Comparison of ENCODE assay signal across 8 cellular contexts in the genomic region with DNA sequence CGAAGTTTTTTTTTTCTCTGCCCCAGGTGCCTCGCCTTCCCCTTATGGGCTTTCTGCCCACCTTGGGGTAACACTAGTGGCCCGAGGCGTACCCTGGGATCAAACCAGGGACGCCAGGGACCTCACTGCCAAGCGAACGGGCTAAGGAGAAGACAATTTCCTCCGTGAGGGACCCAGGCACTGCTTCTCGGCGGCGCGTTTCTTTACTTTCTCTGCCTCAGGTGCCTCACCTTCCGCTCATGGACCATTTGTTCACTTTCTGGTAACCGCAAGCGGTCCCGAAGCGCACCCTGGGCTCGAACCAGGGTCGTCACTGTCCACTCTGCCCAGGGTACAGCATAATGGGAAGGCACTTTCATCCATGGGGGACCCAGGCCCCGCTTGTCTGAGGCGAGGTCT.
A peak's percentile ranks its signal among the peaks of the same experiment; 100 is the strongest.
DNase-seq lines count a peak whose midpoint lies in the region; ATAC-seq and TF ChIP-seq lines count a peak whose summit lies in the region.
"Not testable (repeated sequence)": the region's sequence is repeated elsewhere in the genome, so short reads cannot be mapped to it uniquely, and the experiment has no call there.

No MANE protein-coding gene starts in this region.

- not testable (repeated sequence) for H3K79me2 ChIP-seq in KMS-11 (ENCODE audit: insufficient read depth, low read depth)

- DNase-seq in CD4-positive, alpha-beta T cell; T-helper 2 cell treated with Interferon-gamma antibody and Interleukin-4, amounts not matched to agents 5 μg/mL and 100 μg/mL, for 36 hours (ENCODE audit: low spot score); activated naive CD8-positive, alpha-beta T cell treated with anti-CD3 and anti-CD28 coated beads for 36 hours; natural killer cell treated with Interleukin-12 subunit alpha and Interleukin-12 subunit beta and Interleukin-15 and Interleukin-18, amount 100 ng/mL, for 72 hours (ENCODE audit: low spot score); stomach: not testable (repeated sequence)
- peak; percentile 35 for DNase-seq in activated T-cell treated with anti-CD3 and anti-CD28 coated beads, Interleukin-2, amount 50 U/mL, for 24 hours
- peak; percentile 31 for DNase-seq in cardiac septum (ENCODE audit: low spot score)

- not testable (repeated sequence) for TF ChIP-seq CTCF in CD4-positive, alpha-beta T cell (IDR thresholded peaks at IDR 0.05); KMS-11 (conservative IDR thresholded peaks at IDR 0.05; ENCODE audit: low read depth, low read length); stomach (IDR thresholded peaks at IDR 0.05)

- H3K4me3 ChIP-seq in KMS-11 (IDR thresholded peaks at IDR 0.05; ENCODE audit: insufficient read depth, low read depth, low read length), result not testable (repeated sequence)
- H3K4me3 ChIP-seq in stomach, result peak overlapping the region in 1 of 4 donors; percentile 68

- H3K4me1 Mint-ChIP-seq in CD4-positive, alpha-beta T cell (ENCODE audit: low read depth); T-helper 2 cell treated with Interferon-gamma antibody and Interleukin-4, amounts not matched to agents 5 μg/mL and 100 μg/mL, for 36 hours (ENCODE audit: low read depth); activated T-cell treated with anti-CD3 and anti-CD28 coated beads, Interleukin-2, amount 50 U/mL, for 24 hours (ENCODE audit: low read depth); activated naive CD8-positive, alpha-beta T cell treated with anti-CD3 and anti-CD28 coated beads for 36 hours; natural killer cell treated with Interleukin-12 subunit alpha and Interleukin-12 subunit beta and Interleukin-15 and Interleukin-18, amount 100 ng/mL, for 72 hours (ENCODE audit: low read depth in 2 of 2): not testable (repeated sequence)

- not testable (repeated sequence) for H3K4me1 ChIP-seq in KMS-11 (ENCODE audit: low read depth, poor library complexity, severe bottlenecking)
- peaks cover 0 to 12% (median 4%) of the 10 kb centered on the region in 4 donors for H3K4me1 ChIP-seq in stomach

- H3K9me3 ChIP-seq in CD4-positive, alpha-beta T cell (ENCODE audit: control insufficient read depth, low read length); stomach: not testable (repeated sequence)

- peak overlapping the region; percentile 45 for H3K4me3 Mint-ChIP-seq in CD4-positive, alpha-beta T cell
- H3K4me3 Mint-ChIP-seq in T-helper 2 cell treated with Interferon-gamma antibody and Interleukin-4, amounts not matched to agents 5 μg/mL and 100 μg/mL, for 36 hours, result peak overlapping the region; percentile 99
- peak overlapping the region; percentile 94 for H3K4me3 Mint-ChIP-seq in activated T-cell treated with anti-CD3 and anti-CD28 coated beads, Interleukin-2, amount 50 U/mL, for 24 hours
- H3K4me3 Mint-ChIP-seq in activated naive CD8-positive, alpha-beta T cell treated with anti-CD3 and anti-CD28 coated beads for 36 hours, result peak overlapping the region; percentile 95
- H3K4me3 Mint-ChIP-seq in natural killer cell treated with Interleukin-12 subunit alpha and Interleukin-12 subunit beta and Interleukin-15 and Interleukin-18, amount 100 ng/mL, for 72 hours, result peak overlapping the region; percentile 73

- not testable (repeated sequence) for ATAC-seq in CD4-positive, alpha-beta T cell (ENCODE audit: poor library complexity); natural killer cell treated with Interleukin-12 subunit alpha and Interleukin-12 subunit beta and Interleukin-15 and Interleukin-18, amount 100 ng/mL, for 72 hours

- H3K4me2 ChIP-seq in KMS-11, result not testable (repeated sequence)

- not testable (repeated sequence) for H3K27ac ChIP-seq in CD4-positive, alpha-beta T cell (ENCODE audit: low read depth, low read length)
- peak overlapping the region; percentile 36; the same call in 1 of the 2 replicates for H3K27ac ChIP-seq in KMS-11
- H3K27ac ChIP-seq in stomach, result peak overlapping the region in 3 of 5 donors; percentile 60 to 76 (median 72)

- not testable (repeated sequence) for H3K27me3 ChIP-seq in CD4-positive, alpha-beta T cell (ENCODE audit: control insufficient read depth, insufficient read depth, low read length); KMS-11 (ENCODE audit: insufficient read depth, low read depth); stomach

- CTCF ChIA-PET in CD4-positive, alpha-beta T cell (lab: Charles Lee), result not testable (repeated sequence)

- peak overlapping the region; percentile 42 for H3K27ac Mint-ChIP-seq in CD4-positive, alpha-beta T cell
- peak overlapping the region; percentile 55 for H3K27ac Mint-ChIP-seq in T-helper 2 cell treated with Interferon-gamma antibody and Interleukin-4, amounts not matched to agents 5 μg/mL and 100 μg/mL, for 36 hours
- H3K27ac Mint-ChIP-seq in activated T-cell treated with anti-CD3 and anti-CD28 coated beads, Interleukin-2, amount 50 U/mL, for 24 hours, result peak overlapping the region; percentile 79
- peak overlapping the region; percentile 54 for H3K27ac Mint-ChIP-seq in activated naive CD8-positive, alpha-beta T cell treated with anti-CD3 and anti-CD28 coated beads for 36 hours
- H3K27ac Mint-ChIP-seq in natural killer cell treated with Interleukin-12 subunit alpha and Interleukin-12 subunit beta and Interleukin-15 and Interleukin-18, amount 100 ng/mL, for 72 hours, result not testable (repeated sequence)

- H3K36me3 Mint-ChIP-seq in CD4-positive, alpha-beta T cell (ENCODE audit: low read depth); T-helper 2 cell treated with Interferon-gamma antibody and Interleukin-4, amounts not matched to agents 5 μg/mL and 100 μg/mL, for 36 hours (ENCODE audit: low read depth); activated T-cell treated with anti-CD3 and anti-CD28 coated beads, Interleukin-2, amount 50 U/mL, for 24 hours (ENCODE audit: low read depth); activated naive CD8-positive, alpha-beta T cell treated with anti-CD3 and anti-CD28 coated beads for 36 hours; natural killer cell treated with Interleukin-12 subunit alpha and Interleukin-12 subunit beta and Interleukin-15 and Interleukin-18, amount 100 ng/mL, for 72 hours: not testable (repeated sequence)

- not testable (repeated sequence) for TF ChIP-seq EP300 in stomach (IDR thresholded peaks at IDR 0.05)

- 77 to 99% (median 87%) methylated on average over 6 to 17 of the region's 21 CpGs for WGBS in stomach, 5 donors

- H3K36me3 ChIP-seq in KMS-11 (ENCODE audit: insufficient read depth); stomach: not testable (repeated sequence)

- intact Hi-C loops in CD4-positive, alpha-beta T cell (cut with DNase I, micrococcal nuclease); cardiac septum (cut with DNase I); stomach (cut with DNase I; ENCODE audit: low total_unique reads): not testable (repeated sequence)

- POLR2A ChIA-PET in CD4-positive, alpha-beta T cell (lab: Charles Lee), result not testable (repeated sequence)

- TF ChIP-seq POLR2A in stomach (IDR thresholded peaks at IDR 0.05), result not testable (repeated sequence)

- not testable (repeated sequence) for H3K27me3 Mint-ChIP-seq in CD4-positive, alpha-beta T cell; T-helper 2 cell treated with Interferon-gamma antibody and Interleukin-4, amounts not matched to agents 5 μg/mL and 100 μg/mL, for 36 hours (ENCODE audit: low read depth); activated T-cell treated with anti-CD3 and anti-CD28 coated beads, Interleukin-2, amount 50 U/mL, for 24 hours; activated naive CD8-positive, alpha-beta T cell treated with anti-CD3 and anti-CD28 coated beads for 36 hours; natural killer cell treated with Interleukin-12 subunit alpha and Interleukin-12 subunit beta and Interleukin-15 and Interleukin-18, amount 100 ng/mL, for 72 hours

- not testable (repeated sequence) for H2AFZ ChIP-seq in KMS-11 (ENCODE audit: low read depth)

- not testable (repeated sequence) for H3K9me3 Mint-ChIP-seq in CD4-positive, alpha-beta T cell; T-helper 2 cell treated with Interferon-gamma antibody and Interleukin-4, amounts not matched to agents 5 μg/mL and 100 μg/mL, for 36 hours; activated T-cell treated with anti-CD3 and anti-CD28 coated beads, Interleukin-2, amount 50 U/mL, for 24 hours; activated naive CD8-positive, alpha-beta T cell treated with anti-CD3 and anti-CD28 coated beads for 36 hours; natural killer cell treated with Interleukin-12 subunit alpha and Interleukin-12 subunit beta and Interleukin-15 and Interleukin-18, amount 100 ng/mL, for 72 hours

- H3K9ac ChIP-seq in KMS-11, result not testable (repeated sequence)

- not testable (repeated sequence) for H4K20me1 ChIP-seq in KMS-11 (ENCODE audit: insufficient read depth)

Comparison
In these comparisons a context has a peak if more than half of its experiments do, and no peak if none do; other contexts are left out.
1. H3K4me3 Mint-ChIP-seq: peak in every context shown above with its lines; median percentile 99 in T-helper 2 cell treated with Interferon-gamma antibody and Interleukin-4, amounts not matched to agents 5 μg/mL and 100 μg/mL, for 36 hours; 95 in activated naive CD8-positive, alpha-beta T cell treated with anti-CD3 and anti-CD28 coated beads for 36 hours; 94 in activated T-cell treated with anti-CD3 and anti-CD28 coated beads, Interleukin-2, amount 50 U/mL, for 24 hours; 73 in natural killer cell treated with Interleukin-12 subunit alpha and Interleukin-12 subunit beta and Interleukin-15 and Interleukin-18, amount 100 ng/mL, for 72 hours; 45 in CD4-positive, alpha-beta T cell.